1 cellular context compared by ENCODE assay signal in genomic region chr18:22084547-22084946, GRCh38.
TF ChIP-seq lines count a peak whose summit lies in the region.

No MANE protein-coding gene starts in this region.

TF ChIP-seq in HepG2, 621 proteins besides CTCF, POLR2A, EP300 and RAD21 (continued from another document):
- TF ChIP-seq, protein P1, sequence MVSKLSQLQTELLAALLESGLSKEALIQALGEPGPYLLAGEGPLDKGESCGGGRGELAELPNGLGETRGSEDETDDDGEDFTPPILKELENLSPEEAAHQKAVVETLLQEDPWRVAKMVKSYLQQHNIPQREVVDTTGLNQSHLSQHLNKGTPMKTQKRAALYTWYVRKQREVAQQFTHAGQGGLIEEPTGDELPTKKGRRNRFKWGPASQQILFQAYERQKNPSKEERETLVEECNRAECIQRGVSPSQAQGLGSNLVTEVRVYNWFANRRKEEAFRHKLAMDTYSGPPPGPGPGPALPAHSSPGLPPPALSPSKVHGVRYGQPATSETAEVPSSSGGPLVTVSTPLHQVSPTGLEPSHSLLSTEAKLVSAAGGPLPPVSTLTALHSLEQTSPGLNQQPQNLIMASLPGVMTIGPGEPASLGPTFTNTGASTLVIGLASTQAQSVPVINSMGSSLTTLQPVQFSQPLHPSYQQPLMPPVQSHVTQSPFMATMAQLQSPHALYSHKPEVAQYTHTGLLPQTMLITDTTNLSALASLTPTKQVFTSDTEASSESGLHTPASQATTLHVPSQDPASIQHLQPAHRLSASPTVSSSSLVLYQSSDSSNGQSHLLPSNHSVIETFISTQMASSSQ (IDR thresholded peaks at IDR 0.05; ENCODE audit: low read depth) = peak; percentile 77
- TF ChIP-seq, protein P1 (CRISPR knock-in tag; IDR thresholded peaks at IDR 0.05; ENCODE audit: borderline replicate concordance) = peak; percentile 57; the same call in 1 of the 2 replicates
- no peak for TF ChIP-seq SRSF9 (IDR thresholded peaks at IDR 0.05; ENCODE audit: borderline replicate concordance, insufficient read depth, low read depth, low read length, poor library complexity, severe bottlenecking)
- no peak for TF ChIP-seq KDM4B (CRISPR knock-in tag; IDR thresholded peaks at IDR 0.05)
- no peak for TF ChIP-seq ATF7 (IDR thresholded peaks at IDR 0.05)
- TF ChIP-seq ATF7 (CRISPR knock-in tag; IDR thresholded peaks at IDR 0.05) = no peak
- TF ChIP-seq SRSF4 (IDR thresholded peaks at IDR 0.05; ENCODE audit: low read depth, low read length, poor library complexity, severe bottlenecking) = no peak
- 0 out of 2 replicates have a peak, but pooled peaks have one; percentile 52 for TF ChIP-seq ZNF547 (CRISPR knock-in tag; IDR thresholded peaks at IDR 0.05)
- TF ChIP-seq MEIS2 (CRISPR knock-in tag; IDR thresholded peaks at IDR 0.05) = no peak
- no peak for TF ChIP-seq ZNF652 (CRISPR knock-in tag; IDR thresholded peaks at IDR 0.05; ENCODE audit: borderline replicate concordance, low read depth)
- no peak for TF ChIP-seq THAP11 (CRISPR knock-in tag; IDR thresholded peaks at IDR 0.05)
- peak; percentile 29; the same call in 1 of the 2 replicates for TF ChIP-seq POGZ (CRISPR knock-in tag; IDR thresholded peaks at IDR 0.05)
- no peak for TF ChIP-seq CEBPG (CRISPR knock-in tag; IDR thresholded peaks at IDR 0.05)
- TF ChIP-seq KAT7 (CRISPR knock-in tag; IDR thresholded peaks at IDR 0.05; ENCODE audit: borderline replicate concordance) = no peak
- peak; percentile 71 for TF ChIP-seq SALL1 (CRISPR knock-in tag; IDR thresholded peaks at IDR 0.05)
- TF ChIP-seq PATZ1 (CRISPR knock-in tag; IDR thresholded peaks at IDR 0.05) = 0 out of 2 replicates have a peak, but pooled peaks have one; percentile 17
- TF ChIP-seq CAMTA2 (CRISPR knock-in tag; IDR thresholded peaks at IDR 0.05; ENCODE audit: borderline replicate concordance) = no peak
- TF ChIP-seq ZNF776 (CRISPR knock-in tag; IDR thresholded peaks at IDR 0.05) = no peak
- TF ChIP-seq ZNF609 (CRISPR knock-in tag; IDR thresholded peaks at IDR 0.05; ENCODE audit: borderline replicate concordance) = no peak
- TF ChIP-seq REL (CRISPR knock-in tag; conservative IDR thresholded peaks at IDR 0.05) = no peak
- TF ChIP-seq PCBP1 (IDR thresholded peaks at IDR 0.05; ENCODE audit: borderline replicate concordance, low read depth, low read length) = no peak
- TF ChIP-seq ZBTB37 (CRISPR knock-in tag; IDR thresholded peaks at IDR 0.05) = no peak
- no peak for TF ChIP-seq FOXO1 (CRISPR knock-in tag; IDR thresholded peaks at IDR 0.05)
- TF ChIP-seq, protein P2, sequence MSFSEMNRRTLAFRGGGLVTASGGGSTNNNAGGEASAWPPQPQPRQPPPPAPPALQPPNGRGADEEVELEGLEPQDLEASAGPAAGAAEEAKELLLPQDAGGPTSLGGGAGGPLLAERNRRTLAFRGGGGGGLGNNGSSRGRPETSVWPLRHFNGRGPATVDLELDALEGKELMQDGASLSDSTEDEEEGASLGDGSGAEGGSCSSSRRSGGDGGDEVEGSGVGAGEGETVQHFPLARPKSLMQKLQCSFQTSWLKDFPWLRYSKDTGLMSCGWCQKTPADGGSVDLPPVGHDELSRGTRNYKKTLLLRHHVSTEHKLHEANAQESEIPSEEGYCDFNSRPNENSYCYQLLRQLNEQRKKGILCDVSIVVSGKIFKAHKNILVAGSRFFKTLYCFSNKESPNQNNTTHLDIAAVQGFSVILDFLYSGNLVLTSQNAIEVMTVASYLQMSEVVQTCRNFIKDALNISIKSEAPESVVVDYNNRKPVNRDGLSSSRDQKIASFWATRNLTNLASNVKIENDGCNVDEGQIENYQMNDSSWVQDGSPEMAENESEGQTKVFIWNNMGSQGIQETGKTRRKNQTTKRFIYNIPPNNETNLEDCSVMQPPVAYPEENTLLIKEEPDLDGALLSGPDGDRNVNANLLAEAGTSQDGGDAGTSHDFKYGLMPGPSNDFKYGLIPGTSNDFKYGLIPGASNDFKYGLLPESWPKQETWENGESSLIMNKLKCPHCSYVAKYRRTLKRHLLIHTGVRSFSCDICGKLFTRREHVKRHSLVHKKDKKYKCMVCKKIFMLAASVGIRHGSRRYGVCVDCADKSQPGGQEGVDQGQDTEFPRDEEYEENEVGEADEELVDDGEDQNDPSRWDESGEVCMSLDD (CRISPR knock-in tag; IDR thresholded peaks at IDR 0.05; ENCODE audit: borderline replicate concordance) = no peak
- no peak for TF ChIP-seq ZNF639 (CRISPR knock-in tag; conservative IDR thresholded peaks at IDR 0.05)
- TF ChIP-seq ZNF317 (CRISPR knock-in tag; IDR thresholded peaks at IDR 0.05) = no peak
- TF ChIP-seq PCBP2 (optimal IDR thresholded peaks at IDR 0.05; ENCODE audit: low read depth, low read length, poor library complexity, severe bottlenecking) = no peak
- TF ChIP-seq DNMT1 (CRISPR knock-in tag; IDR thresholded peaks at IDR 0.05) = no peak
- no peak for TF ChIP-seq NFKB2 (CRISPR knock-in tag; IDR thresholded peaks at IDR 0.05; ENCODE audit: borderline replicate concordance)
- TF ChIP-seq ARHGAP35 (CRISPR knock-in tag; IDR thresholded peaks at IDR 0.05; ENCODE audit: borderline replicate concordance) = no peak
- TF ChIP-seq MIER2 (CRISPR knock-in tag; IDR thresholded peaks at IDR 0.05) = no peak
- TF ChIP-seq SOX13 (IDR thresholded peaks at IDR 0.05) = no peak
- TF ChIP-seq SOX13 (CRISPR knock-in tag; conservative IDR thresholded peaks at IDR 0.05 in 1 of 2, IDR thresholded peaks at IDR 0.05 in 1 of 2) = peak in 1 of 2 experiments; percentile 20; a peak in 1 of 4 replicates
- TF ChIP-seq TBX2 (CRISPR knock-in tag; IDR thresholded peaks at IDR 0.05; ENCODE audit: borderline replicate concordance) = peak; percentile 60; the same call in 1 of the 2 replicates
- TF ChIP-seq RFXAP (CRISPR knock-in tag; IDR thresholded peaks at IDR 0.05; ENCODE audit: borderline replicate concordance) = 0 out of 2 replicates have a peak, but pooled peaks have one; percentile 2
- TF ChIP-seq SAP130 (CRISPR knock-in tag; IDR thresholded peaks at IDR 0.05; ENCODE audit: low read depth) = peak; percentile 35; the same call in 1 of the 2 replicates
- TF ChIP-seq SRSF1 (optimal IDR thresholded peaks at IDR 0.05; ENCODE audit: low read depth, low read length) = no peak
- no peak for TF ChIP-seq U2AF2 (IDR thresholded peaks at IDR 0.05; ENCODE audit: low read depth, low read length)
- TF ChIP-seq TCF7L2 (IDR thresholded peaks at IDR 0.05; ENCODE audit: low read depth, low read length) = no peak
- no peak for TF ChIP-seq KDM2A (CRISPR knock-in tag; IDR thresholded peaks at IDR 0.05; ENCODE audit: borderline replicate concordance, low read depth)
- TF ChIP-seq, protein P3, sequence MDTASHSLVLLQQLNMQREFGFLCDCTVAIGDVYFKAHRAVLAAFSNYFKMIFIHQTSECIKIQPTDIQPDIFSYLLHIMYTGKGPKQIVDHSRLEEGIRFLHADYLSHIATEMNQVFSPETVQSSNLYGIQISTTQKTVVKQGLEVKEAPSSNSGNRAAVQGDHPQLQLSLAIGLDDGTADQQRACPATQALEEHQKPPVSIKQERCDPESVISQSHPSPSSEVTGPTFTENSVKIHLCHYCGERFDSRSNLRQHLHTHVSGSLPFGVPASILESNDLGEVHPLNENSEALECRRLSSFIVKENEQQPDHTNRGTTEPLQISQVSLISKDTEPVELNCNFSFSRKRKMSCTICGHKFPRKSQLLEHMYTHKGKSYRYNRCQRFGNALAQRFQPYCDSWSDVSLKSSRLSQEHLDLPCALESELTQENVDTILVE (CRISPR knock-in tag; IDR thresholded peaks at IDR 0.05) = no peak
- TF ChIP-seq ZNF510 (CRISPR knock-in tag; IDR thresholded peaks at IDR 0.05; ENCODE audit: low read depth) = no peak
- TF ChIP-seq, protein P4, sequence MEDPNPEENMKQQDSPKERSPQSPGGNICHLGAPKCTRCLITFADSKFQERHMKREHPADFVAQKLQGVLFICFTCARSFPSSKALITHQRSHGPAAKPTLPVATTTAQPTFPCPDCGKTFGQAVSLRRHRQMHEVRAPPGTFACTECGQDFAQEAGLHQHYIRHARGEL (CRISPR knock-in tag; IDR thresholded peaks at IDR 0.05) = no peak
- TF ChIP-seq ZNF558 (CRISPR knock-in tag; IDR thresholded peaks at IDR 0.05; ENCODE audit: borderline replicate concordance) = no peak
- TF ChIP-seq RCOR2 (CRISPR knock-in tag; IDR thresholded peaks at IDR 0.05) = no peak
